ENCODE assay signal across 10 cellular contexts in genomic region chr14:64572721-64573508, GRCh38. TPM values are rescaled to one million over a fixed set of nuclear protein-coding genes. Genes with fewer than 3 reads are reported as not detected.
A peak's percentile ranks its signal among the peaks of the same experiment; 100 is the strongest.
DNase-seq lines count a peak whose midpoint lies in the region; ATAC-seq, FAIRE-seq and TF ChIP-seq lines count a peak whose summit lies in the region.
"Had no signal": no experiment of that assay in that cellular context is flagged by ENCODE, and none has a peak within 500 bp of the region (broad histone marks: within the 10 kb centered on the region; RNA-seq: fewer than 3 reads in every experiment).

No MANE protein-coding gene starts in this region.

- no peak overlapping the region for H3K4me3 Mint-ChIP-seq in activated CD4-positive, alpha-beta T cell treated with anti-CD3 and anti-CD28 coated beads for 36 hours
- H3K4me3 Mint-ChIP-seq: T-cell had no signal

- no peak overlapping the region for H3K27ac Mint-ChIP-seq in activated CD4-positive, alpha-beta T cell treated with anti-CD3 and anti-CD28 coated beads for 36 hours
- H3K27ac Mint-ChIP-seq: T-cell had no signal

- H3K9ac ChIP-seq in kidney (ENCODE audit: low read length in 2 of 2) = no peak overlapping the region

- no peak for ATAC-seq in thoracic aorta (ENCODE audit: insufficient number of reproducible peaks, low FRiP score, low read depth)
- no peak for ATAC-seq in activated CD4-positive, alpha-beta T cell treated with anti-CD3 and anti-CD28 coated beads for 36 hours
- ATAC-seq: T-cell had no signal

- no peaks in the 10 kb centered on the region for H3K9me3 ChIP-seq in kidney (ENCODE audit: control insufficient read depth in 1 of 2, low read length in 2 of 2)
- no peaks in the 10 kb centered on the region for H3K9me3 ChIP-seq in thoracic aorta
- H3K9me3 ChIP-seq: ascending aorta had no signal

- peak; percentile 81 for DNase-seq in NCI-H526 treated with DMSO at 0.1 percent for 48 hours (lab: John Stamatoyannopoulos, UW)
- DNase-seq in erythroblast (lab: John Stamatoyannopoulos, UW) = peak; percentile 14 to 50
- no peak for DNase-seq in kidney
- no peak for DNase-seq in thoracic aorta (ENCODE audit: low spot score)
- DNase-seq in activated CD4-positive, alpha-beta T cell treated with anti-CD3 and anti-CD28 coated beads for 36 hours = no peak
- DNase-seq in activated CD4-positive, CD25-positive, alpha-beta regulatory T cell (lab: John Stamatoyannopoulos, UW) = no peak
- no peak for DNase-seq in foreskin melanocyte
- DNase-seq: NCI-H524, T-cell had no signal

- H3K4me1 ChIP-seq in kidney (ENCODE audit: control insufficient read depth in 1 of 2, insufficient read depth in 1 of 2, low read depth in 1 of 2, low read length in 2 of 2) = peaks cover 0 to 3% of the 10 kb centered on the region in 2 donors
- H3K4me1 ChIP-seq in thoracic aorta (ENCODE audit: control insufficient read depth in 1 of 2, low read depth in 2 of 2) = peaks cover 21 to 33% of the 10 kb centered on the region in 2 donors

- POLR2A ChIA-PET in activated CD4-positive, alpha-beta T cell treated with anti-CD3 and anti-CD28 coated beads for 36 hours (lab: Charles Lee) = no interaction called here

- intact Hi-C loops in kidney (cut with DNase I) = no loop called here
- intact Hi-C loops in activated CD4-positive, alpha-beta T cell treated with anti-CD3 and anti-CD28 coated beads for 36 hours (cut with DNase I, micrococcal nuclease) = no loop called here

- no peak overlapping the region for H3K4me3 ChIP-seq in kidney (ENCODE audit: low read length in 2 of 2)
- no peak overlapping the region for H3K4me3 ChIP-seq in thoracic aorta
- H3K4me3 ChIP-seq: ascending aorta had no signal

- FAIRE-seq in kidney (lab: Jason Lieb, UNC) = no peak

- H3K9me3 Mint-ChIP-seq in activated CD4-positive, alpha-beta T cell treated with anti-CD3 and anti-CD28 coated beads for 36 hours (ENCODE audit: low read depth) = no peaks in the 10 kb centered on the region
- H3K9me3 Mint-ChIP-seq: T-cell had no signal

- no peaks in the 10 kb centered on the region for H3K27me3 ChIP-seq in thoracic aorta (replicated peaks; ENCODE audit: insufficient read depth)
- H3K27me3 ChIP-seq: ascending aorta had no signal

- no peaks in the 10 kb centered on the region for H3K36me3 Mint-ChIP-seq in activated CD4-positive, alpha-beta T cell treated with anti-CD3 and anti-CD28 coated beads for 36 hours (ENCODE audit: low read depth)
- H3K36me3 Mint-ChIP-seq: T-cell had no signal

- no peak for TF ChIP-seq POLR2A in erythroblast (IDR thresholded peaks at IDR 0.05; ENCODE audit: low read length)

- no peak for TF ChIP-seq CTCF in kidney (IDR thresholded peaks at IDR 0.05; ENCODE audit: borderline replicate concordance, extremely low read depth, insufficient read depth)
- no peak for TF ChIP-seq CTCF in thoracic aorta (IDR thresholded peaks at IDR 0.05)

- no peaks in the 10 kb centered on the region for H3K36me3 ChIP-seq in kidney (ENCODE audit: control insufficient read depth in 1 of 2, insufficient read depth in 2 of 2, low read length in 2 of 2)
- H3K36me3 ChIP-seq in thoracic aorta = no peaks in the 10 kb centered on the region
- H3K36me3 ChIP-seq: ascending aorta had no signal

- no peaks in the 10 kb centered on the region for H3K27me3 Mint-ChIP-seq in activated CD4-positive, alpha-beta T cell treated with anti-CD3 and anti-CD28 coated beads for 36 hours
- H3K27me3 Mint-ChIP-seq: T-cell had no signal

- peak overlapping the region; percentile 3 to 51 for H3K27ac ChIP-seq in kidney (ENCODE audit: low read depth in 2 of 2, low read length in 2 of 2)
- H3K27ac ChIP-seq in thoracic aorta = peak overlapping the region; percentile 16 to 42

- H3K4me1 Mint-ChIP-seq in activated CD4-positive, alpha-beta T cell treated with anti-CD3 and anti-CD28 coated beads for 36 hours = no peaks in the 10 kb centered on the region
- H3K4me1 Mint-ChIP-seq: T-cell had no signal

- CTCF ChIA-PET in activated CD4-positive, alpha-beta T cell treated with anti-CD3 and anti-CD28 coated beads for 36 hours (lab: Charles Lee) = interaction anchor here (0.5 to 0.6 kb wide), 2 partner anchors 62 to 638 kb away, joined by 3 read pairs; no protein-coding TSS in a partner anchor

RNA-seq across cellular contexts. Expression of gene PPP1R36, which starts 23.2 kb away (rescaled TPM):
- total RNA-seq in kidney (2.7 TPM), thoracic aorta (not detected)
- polyA plus RNA-seq in kidney (ENCODE audit: insufficient read depth, low read depth, low replicate concordance) = 2.8 TPM
- under 1 TPM in 1 of 2 experiments, not detected in 1; 0.14 TPM for total RNA-seq in activated CD4-positive, alpha-beta T cell treated with anti-CD3 and anti-CD28 coated beads for 36 hours
- total RNA-seq: ascending aorta, T-cell had no signal

RNA-seq across cellular contexts. Expression of gene HSPA2, which starts 32.4 kb away (rescaled TPM):
- total RNA-seq in kidney (41.9 TPM), thoracic aorta (10 to 100 TPM; 28.5 to 33.7 TPM)
- polyA plus RNA-seq in kidney (ENCODE audit: insufficient read depth, low read depth, low replicate concordance) = 56.2 TPM
- total RNA-seq in activated CD4-positive, alpha-beta T cell treated with anti-CD3 and anti-CD28 coated beads for 36 hours = 1 to 10 TPM; 3.2 to 4.1 TPM

Comparison
In these comparisons a context has a peak if more than half of its experiments do, and no peak if none do; other contexts are left out.
1. DNase-seq: peak in NCI-H526 treated with DMSO at 0.1 percent for 48 hours (single experiment) and erythroblast (2 of 2); none in kidney (single experiment), thoracic aorta (single experiment), activated CD4-positive, alpha-beta T cell treated with anti-CD3 and anti-CD28 coated beads for 36 hours (single experiment), activated CD4-positive, CD25-positive, alpha-beta regulatory T cell (0 of 4) and foreskin melanocyte (single experiment).